In genomic region chr2:172101008-172101706, GRCh38 we compare ENCODE assay signal across 9 cellular contexts. TPM values are rescaled to one million over a fixed set of nuclear protein-coding genes. Genes with fewer than 3 reads are reported as not detected.
A peak's percentile ranks its signal among the peaks of the same experiment; 100 is the strongest.
DNase-seq lines count a peak whose midpoint lies in the region; ATAC-seq and TF ChIP-seq lines count a peak whose summit lies in the region.
"Had no signal": no experiment of that assay in that cellular context is flagged by ENCODE, and none has a peak within 500 bp of the region (broad histone marks: within the 10 kb centered on the region; RNA-seq: fewer than 3 reads in every experiment).

No MANE protein-coding gene starts in this region.

- H3K4me2 ChIP-seq in fibroblast of lung (ENCODE audit: extremely low read depth, insufficient read depth, low read length): peak overlapping the region; percentile 64

- no peak for ATAC-seq in left ventricle myocardium superior
- no peak for ATAC-seq in GM21526 (IDR thresholded peaks at IDR 0.05; ENCODE audit: low FRiP score, unreplicated experiment)
- ATAC-seq in HG03196 (IDR thresholded peaks at IDR 0.05; ENCODE audit: unreplicated experiment): no peak

- H3K4me1 ChIP-seq in right atrium auricular region: peaks cover 0 to 83% of the 10 kb centered on the region in 2 donors
- H3K4me1 ChIP-seq in SJSA1 (replicated peaks): peaks cover 58% of the 10 kb centered on the region
- peaks cover 14% of the 10 kb centered on the region for H3K4me1 ChIP-seq in fibroblast of lung (ENCODE audit: control insufficient read depth, extremely low read depth, insufficient read depth, low read length)
- peaks cover 34% of the 10 kb centered on the region for H3K4me1 ChIP-seq in thymus (ENCODE audit: control insufficient read depth, insufficient read depth, low read length)

- H4K20me1 ChIP-seq in fibroblast of lung (ENCODE audit: control insufficient read depth, extremely low read depth, insufficient read depth, low read length): no peaks in the 10 kb centered on the region

- H2AFZ ChIP-seq in fibroblast of lung (ENCODE audit: low read length): no peak overlapping the region

- H3K9ac ChIP-seq in fibroblast of lung (ENCODE audit: insufficient read depth, low read length): no peak overlapping the region

- H3K9me3 ChIP-seq in right atrium auricular region: no peaks in the 10 kb centered on the region
- H3K9me3 ChIP-seq in SJSA1 (replicated peaks): no peaks in the 10 kb centered on the region
- H3K9me3 ChIP-seq in fibroblast of lung (ENCODE audit: control insufficient read depth, insufficient read depth, low read depth, low read length): no peaks in the 10 kb centered on the region
- peaks cover 1% of the 10 kb centered on the region for H3K9me3 ChIP-seq in thymus (ENCODE audit: control insufficient read depth)

- intact Hi-C loops in left ventricle myocardium superior (cut with micrococcal nuclease): no loop called here

- no peaks in the 10 kb centered on the region for H3K79me2 ChIP-seq in fibroblast of lung (ENCODE audit: control insufficient read depth, insufficient read depth, low read length)

- H3K27me3 ChIP-seq in right atrium auricular region (peaks cover 85 to 93% of the 10 kb centered on the region in 2 donors), SJSA1 (replicated peaks) (no peaks in the 10 kb centered on the region), fibroblast of lung (ENCODE audit: control insufficient read depth, insufficient read depth, low read length) (peaks cover 8% of the 10 kb centered on the region), thymus (ENCODE audit: control insufficient read depth, insufficient read depth) (peaks cover 73% of the 10 kb centered on the region)

- H3K36me3 ChIP-seq in right atrium auricular region (no peaks in the 10 kb centered on the region), SJSA1 (no peaks in the 10 kb centered on the region), fibroblast of lung (ENCODE audit: control insufficient read depth, insufficient read depth, low read length) (no peaks in the 10 kb centered on the region), thymus (ENCODE audit: control insufficient read depth, insufficient read depth) (no peaks in the 10 kb centered on the region)

- H3K4me3 ChIP-seq in right atrium auricular region: no peak overlapping the region
- peak overlapping the region; percentile 50 for H3K4me3 ChIP-seq in SJSA1
- peak overlapping the region in 1 of 4 experiments; percentile 65 for H3K4me3 ChIP-seq in fibroblast of lung (replicated peaks in 1 of 4; ENCODE audit: control extremely low read depth in 1 of 4, insufficient read depth in 1 of 4, low read depth in 3 of 4, low read length in 4 of 4)
- H3K4me3 ChIP-seq in thymus (ENCODE audit: low read length): peak overlapping the region; percentile 61

- WGBS in thymus: 7% methylated on average over 41 of the region's 41 CpGs

- peak; percentile 32 for DNase-seq in left ventricle myocardium superior
- DNase-seq in right atrium auricular region (ENCODE audit: low spot score): no peak
- DNase-seq in SJSA1 (ENCODE audit: low read depth in 1 of 2, low spot score in 2 of 2): no peak
- DNase-seq in fibroblast of lung (ENCODE audit: low read depth in 2 of 2): no peak
- no peak for DNase-seq in NCI-H524 treated with DMSO at 0.1 percent for 48 hours (lab: John Stamatoyannopoulos, UW)
- DNase-seq: left colon had no signal

- H3K27ac ChIP-seq in right atrium auricular region (no peak overlapping the region), SJSA1 (no peak overlapping the region), fibroblast of lung (ENCODE audit: insufficient read depth, low read length) (no peak overlapping the region), thymus (ENCODE audit: low read depth) (no peak overlapping the region)

- TF ChIP-seq CTCF in right atrium auricular region (IDR thresholded peaks at IDR 0.05) (no peak), fibroblast of lung (conservative IDR thresholded peaks at IDR 0.05 in 1 of 2, IDR thresholded peaks at IDR 0.05 in 1 of 2; ENCODE audit: low read depth in 1 of 2, low read length in 2 of 2) (no peak)

RNA-seq across cellular contexts. Expression of gene DLX2, which starts 1.5 kb away (rescaled TPM):
- total RNA-seq in left ventricle myocardium superior: not detected
- not detected for total RNA-seq in right atrium auricular region
- total RNA-seq in SJSA1 (2014; rRNA removed; shearing (Covaris generic)): 0.92 TPM in 1 of 2 replicates, not detected in the other
- total RNA-seq in fibroblast of lung: not detected in 2 replicates
- polyA plus RNA-seq in fibroblast of lung: not detected in 2 replicates
- 0.07 and 0.09 TPM in 2 replicates for polyA plus RNA-seq in fibroblast of lung (2012)
- not detected in 2 replicates for polyA minus RNA-seq in fibroblast of lung (ENCODE audit: low replicate concordance)
- polyA plus RNA-seq in thymus: 0.43 TPM

RNA-seq across cellular contexts. Expression of gene DLX1, which starts 15.8 kb away (rescaled TPM):
- total RNA-seq in left ventricle myocardium superior: not detected
- total RNA-seq in right atrium auricular region: not detected
- total RNA-seq in SJSA1 (2014; rRNA removed; shearing (Covaris generic)): 4.7 and 4.9 TPM in 2 replicates
- total RNA-seq in fibroblast of lung: not detected in 2 replicates
- 0.09 and 0.43 TPM in 2 replicates for polyA plus RNA-seq in fibroblast of lung
- 0.12 and 0.43 TPM in 2 replicates for polyA plus RNA-seq in fibroblast of lung (2012)
- 1.0 TPM in 1 of 2 replicates, not detected in the other for polyA minus RNA-seq in fibroblast of lung (ENCODE audit: low replicate concordance)
- 0.23 TPM for polyA plus RNA-seq in thymus

Comparison
In these comparisons a context has a peak if more than half of its experiments do, and no peak if none do; other contexts are left out.
1. H3K4me3 ChIP-seq: peak in SJSA1 (single experiment) and thymus (single experiment); none in right atrium auricular region (0 of 2).